Comparison of ENCODE assay signal across 1 cellular context in genomic region chr14:102922490-102923200, GRCh38.
TF ChIP-seq lines count a peak whose summit lies in the region.

Gene AMN (plus strand): TSS chr14:102922663. CDS start chr14:102922689, 26 bp downstream.

TF ChIP-seq in HepG2, 621 proteins besides CTCF, POLR2A, EP300 and RAD21 (continued from another document and continues in another):
- TF ChIP-seq ZNF646 (CRISPR knock-in tag; IDR thresholded peaks at IDR 0.05) = no peak
- TF ChIP-seq MXD3 (CRISPR knock-in tag; IDR thresholded peaks at IDR 0.05) = 0 out of 2 replicates have a peak, but pooled peaks have one; percentile 34
- TF ChIP-seq ZNF570 (CRISPR knock-in tag; IDR thresholded peaks at IDR 0.05; ENCODE audit: borderline replicate concordance) = no peak
- no peak for TF ChIP-seq ZNF737 (CRISPR knock-in tag; IDR thresholded peaks at IDR 0.05; ENCODE audit: borderline replicate concordance)
- TF ChIP-seq ZNF704 (CRISPR knock-in tag; IDR thresholded peaks at IDR 0.05; ENCODE audit: borderline replicate concordance) = no peak; the same call in 1 of the 2 replicates
- no peak for TF ChIP-seq GTF3A (CRISPR knock-in tag; conservative IDR thresholded peaks at IDR 0.05)
- TF ChIP-seq SRSF4 (IDR thresholded peaks at IDR 0.05; ENCODE audit: low read depth, low read length, poor library complexity, severe bottlenecking) = no peak
- no peak for TF ChIP-seq NR2F6 (IDR thresholded peaks at IDR 0.05)
- peak; percentile 72 for TF ChIP-seq NR2F6 (CRISPR knock-in tag; IDR thresholded peaks at IDR 0.05)
- no peak for TF ChIP-seq ZNF530 (CRISPR knock-in tag; IDR thresholded peaks at IDR 0.05; ENCODE audit: low read depth)
- no peak for TF ChIP-seq MLLT10 (CRISPR knock-in tag; IDR thresholded peaks at IDR 0.05)
- TF ChIP-seq ZBED4 (CRISPR knock-in tag; IDR thresholded peaks at IDR 0.05; ENCODE audit: borderline replicate concordance) = peak; percentile 81; the same call in 1 of the 2 replicates
- no peak for TF ChIP-seq ZFP37 (CRISPR knock-in tag; IDR thresholded peaks at IDR 0.05; ENCODE audit: borderline replicate concordance)
- peak; percentile 94; the same call in 1 of the 2 replicates for TF ChIP-seq POGK (CRISPR knock-in tag; conservative IDR thresholded peaks at IDR 0.05)
- TF ChIP-seq ZNF616 (CRISPR knock-in tag; IDR thresholded peaks at IDR 0.05; ENCODE audit: low read depth) = peak; percentile 79; the same call in 1 of the 2 replicates
- no peak for TF ChIP-seq DNMT3B (CRISPR knock-in tag; conservative IDR thresholded peaks at IDR 0.05)
- TF ChIP-seq ETS1 (CRISPR knock-in tag; IDR thresholded peaks at IDR 0.05) = no peak
- peak; percentile 72; the same call in 1 of the 2 replicates for TF ChIP-seq SMAD1 (CRISPR knock-in tag; IDR thresholded peaks at IDR 0.05; ENCODE audit: borderline replicate concordance, low read depth)
- peak; percentile 65; the same call in 1 of the 2 replicates for TF ChIP-seq ELK4 (CRISPR knock-in tag; IDR thresholded peaks at IDR 0.05; ENCODE audit: borderline replicate concordance)
- no peak for TF ChIP-seq GPBP1L1 (CRISPR knock-in tag; IDR thresholded peaks at IDR 0.05)
- no peak for TF ChIP-seq TRIM24 (CRISPR knock-in tag; IDR thresholded peaks at IDR 0.05)
- TF ChIP-seq IRX3 (CRISPR knock-in tag; IDR thresholded peaks at IDR 0.05; ENCODE audit: borderline replicate concordance, low read depth) = 0 out of 2 replicates have a peak, but pooled peaks have one; percentile 22
- no peak for TF ChIP-seq ZUFSP (CRISPR knock-in tag; IDR thresholded peaks at IDR 0.05; ENCODE audit: borderline replicate concordance)
- TF ChIP-seq CBX5 (CRISPR knock-in tag; IDR thresholded peaks at IDR 0.05; ENCODE audit: borderline replicate concordance) = no peak
- TF ChIP-seq FOXJ3 (CRISPR knock-in tag; IDR thresholded peaks at IDR 0.05; ENCODE audit: borderline replicate concordance) = peak; percentile 68; the same call in 1 of the 2 replicates
- TF ChIP-seq ZNF770 (CRISPR knock-in tag; IDR thresholded peaks at IDR 0.05) = peak; percentile 89
- TF ChIP-seq ZNF350 (CRISPR knock-in tag; IDR thresholded peaks at IDR 0.05; ENCODE audit: borderline replicate concordance, low read depth) = peak; percentile 72; the same call in 1 of the 2 replicates
- TF ChIP-seq ZNF430 (CRISPR knock-in tag; IDR thresholded peaks at IDR 0.05) = peak; percentile 85
- no peak for TF ChIP-seq CREB3 (CRISPR knock-in tag; IDR thresholded peaks at IDR 0.05)
- 0 out of 2 replicates have a peak, but pooled peaks have one; percentile 47 for TF ChIP-seq ZNF232 (CRISPR knock-in tag; IDR thresholded peaks at IDR 0.05; ENCODE audit: borderline replicate concordance)
- TF ChIP-seq ISX (CRISPR knock-in tag; conservative IDR thresholded peaks at IDR 0.05) = no peak
